8 cellular contexts compared by ENCODE assay signal in genomic region chr9:37464426-37465248, GRCh38. TPM values are rescaled to one million over a fixed set of nuclear protein-coding genes. Genes with fewer than 3 reads are reported as not detected.
DNase-seq lines count a peak whose midpoint lies in the region; ATAC-seq, FAIRE-seq and TF ChIP-seq lines count a peak whose summit lies in the region.

No MANE protein-coding gene starts in this region.

- peak overlapping the region; percentile 96 for H3K27ac ChIP-seq in parathyroid adenoma

- no peaks in the 10 kb centered on the region for H3K9me3 Mint-ChIP-seq in activated naive CD4-positive, alpha-beta T cell treated with anti-CD3 and anti-CD28 coated beads, Interleukin-2, amount 50 U/mL, for 72 hours
- H3K9me3 Mint-ChIP-seq in glutamatergic neuron (ENCODE audit: unreplicated experiment) = peaks cover 9% of the 10 kb centered on the region

- peak overlapping the region; percentile 89 for H2AFZ ChIP-seq in parathyroid adenoma

- FAIRE-seq in RCC 7860 (lab: Jason Lieb, UNC) (no peak), urothelium cell line (lab: Jason Lieb, UNC) (no peak)

- H3K36me3 Mint-ChIP-seq in activated naive CD4-positive, alpha-beta T cell treated with anti-CD3 and anti-CD28 coated beads, Interleukin-2, amount 50 U/mL, for 72 hours = peaks cover 16 to 27% of the 10 kb centered on the region in 2 donors
- H3K36me3 Mint-ChIP-seq in glutamatergic neuron (ENCODE audit: unreplicated experiment) = no peaks in the 10 kb centered on the region

- peak overlapping the region; percentile 99 for H3K4me3 Mint-ChIP-seq in glutamatergic neuron (ENCODE audit: unreplicated experiment)

- peaks cover 14% of the 10 kb centered on the region for H3K79me2 ChIP-seq in parathyroid adenoma

- peaks cover 9% of the 10 kb centered on the region for H3K27me3 Mint-ChIP-seq in glutamatergic neuron (ENCODE audit: unreplicated experiment)

- H3K27me3 ChIP-seq in parathyroid adenoma (ENCODE audit: control insufficient read depth, insufficient read depth, low read length) = no peaks in the 10 kb centered on the region

- peak overlapping the region; percentile 53 for H3K9ac ChIP-seq in parathyroid adenoma

- ATAC-seq in GM19372 (IDR thresholded peaks at IDR 0.05; ENCODE audit: low read depth, unreplicated experiment) (peak; percentile 15), HG03457 (IDR thresholded peaks at IDR 0.05; ENCODE audit: unreplicated experiment) (peak; percentile 29)
- ATAC-seq in activated naive CD4-positive, alpha-beta T cell treated with anti-CD3 and anti-CD28 coated beads, Interleukin-2, amount 50 U/mL, for 72 hours = peak; percentile 43 to 66

- H3K4me1 Mint-ChIP-seq in glutamatergic neuron (ENCODE audit: low read depth, unreplicated experiment) = peaks cover 18% of the 10 kb centered on the region

- H3K4me2 ChIP-seq in parathyroid adenoma (ENCODE audit: low read length) = peak overlapping the region; percentile 86

- no peaks in the 10 kb centered on the region for H3K4me1 ChIP-seq in parathyroid adenoma

- no peak for TF ChIP-seq CTCF in glutamatergic neuron (IDR thresholded peaks at IDR 0.05; ENCODE audit: partially characterized antibody, unreplicated experiment)
- no peak for TF ChIP-seq CTCF in parathyroid adenoma (IDR thresholded peaks at IDR 0.05)

- DNase-seq in COR-L47 (lab: John Stamatoyannopoulos, UW) (peak; percentile 94), RCC 7860 (ENCODE audit: low spot score) (peak; percentile 39), glutamatergic neuron (peak; percentile 77), urothelium cell line (ENCODE audit: low spot score) (no peak)
- peak in 1 of 2 donors; percentile 65 for DNase-seq in activated naive CD4-positive, alpha-beta T cell treated with anti-CD3 and anti-CD28 coated beads, Interleukin-2, amount 50 U/mL, for 72 hours (ENCODE audit: low spot score in 2 of 2)

- peak overlapping the region; percentile 99 for H3K27ac Mint-ChIP-seq in activated naive CD4-positive, alpha-beta T cell treated with anti-CD3 and anti-CD28 coated beads, Interleukin-2, amount 50 U/mL, for 72 hours
- peak overlapping the region; percentile 92 for H3K27ac Mint-ChIP-seq in glutamatergic neuron (ENCODE audit: unreplicated experiment)

- no peaks in the 10 kb centered on the region for H3K9me3 ChIP-seq in parathyroid adenoma (ENCODE audit: control insufficient read depth, low read length)

- H3K4me3 ChIP-seq in parathyroid adenoma (ENCODE audit: low read depth, low read length) = peak overlapping the region; percentile 95

- H3K36me3 ChIP-seq in parathyroid adenoma (ENCODE audit: control insufficient read depth, insufficient read depth, low read length) = no peaks in the 10 kb centered on the region

RNA-seq across cellular contexts. Expression of gene ZBTB5, which starts 0.6 kb away (rescaled TPM):
- 10 to 100 TPM; 10.6 to 25.6 TPM for total RNA-seq in activated naive CD4-positive, alpha-beta T cell treated with anti-CD3 and anti-CD28 coated beads, Interleukin-2, amount 50 U/mL, for 72 hours
- 14.3 TPM for total RNA-seq in glutamatergic neuron (ENCODE audit: unreplicated experiment)

RNA-seq across cellular contexts. Expression of gene POLR1E, which starts 21.1 kb away (rescaled TPM):
- 10 to 100 TPM; 60.3 to 66.6 TPM for total RNA-seq in activated naive CD4-positive, alpha-beta T cell treated with anti-CD3 and anti-CD28 coated beads, Interleukin-2, amount 50 U/mL, for 72 hours
- 58.2 TPM for total RNA-seq in glutamatergic neuron (ENCODE audit: unreplicated experiment)

RNA-seq across cellular contexts. Expression of gene GRHPR, which starts 42.1 kb away (rescaled TPM):
- 10 to 100 TPM; 65.6 to 80.2 TPM for total RNA-seq in activated naive CD4-positive, alpha-beta T cell treated with anti-CD3 and anti-CD28 coated beads, Interleukin-2, amount 50 U/mL, for 72 hours
- 78.1 TPM for total RNA-seq in glutamatergic neuron (ENCODE audit: unreplicated experiment)
